2 cellular contexts compared by ENCODE assay signal in genomic region chr11:114229062-114229450, GRCh38.
TF ChIP-seq lines count a peak whose summit lies in the region.

No MANE protein-coding gene starts in this region.

TF ChIP-seq in SK-N-SH, 30 proteins besides CTCF, POLR2A, EP300 and RAD21 (continued from another document):
- TF ChIP-seq USF1 (IDR thresholded peaks at IDR 0.05; ENCODE audit: borderline replicate concordance, low read depth) (no peak), SMC3 (IDR thresholded peaks at IDR 0.05; ENCODE audit: low read depth, low read length) (no peak), TCF12 (IDR thresholded peaks at IDR 0.05) (no peak)
- TF ChIP-seq, protein P1, sequence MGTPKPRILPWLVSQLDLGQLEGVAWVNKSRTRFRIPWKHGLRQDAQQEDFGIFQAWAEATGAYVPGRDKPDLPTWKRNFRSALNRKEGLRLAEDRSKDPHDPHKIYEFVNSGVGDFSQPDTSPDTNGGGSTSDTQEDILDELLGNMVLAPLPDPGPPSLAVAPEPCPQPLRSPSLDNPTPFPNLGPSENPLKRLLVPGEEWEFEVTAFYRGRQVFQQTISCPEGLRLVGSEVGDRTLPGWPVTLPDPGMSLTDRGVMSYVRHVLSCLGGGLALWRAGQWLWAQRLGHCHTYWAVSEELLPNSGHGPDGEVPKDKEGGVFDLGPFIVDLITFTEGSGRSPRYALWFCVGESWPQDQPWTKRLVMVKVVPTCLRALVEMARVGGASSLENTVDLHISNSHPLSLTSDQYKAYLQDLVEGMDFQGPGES (IDR thresholded peaks at IDR 0.05; ENCODE audit: low read depth, low read length) = no peak

TF ChIP-seq in SK-N-SH treated with all-trans-retinoic acid at 6 μM for 48 hours, 23 proteins besides CTCF, POLR2A, EP300 and RAD21 (continued from another document):
- TF ChIP-seq, protein P2, sequence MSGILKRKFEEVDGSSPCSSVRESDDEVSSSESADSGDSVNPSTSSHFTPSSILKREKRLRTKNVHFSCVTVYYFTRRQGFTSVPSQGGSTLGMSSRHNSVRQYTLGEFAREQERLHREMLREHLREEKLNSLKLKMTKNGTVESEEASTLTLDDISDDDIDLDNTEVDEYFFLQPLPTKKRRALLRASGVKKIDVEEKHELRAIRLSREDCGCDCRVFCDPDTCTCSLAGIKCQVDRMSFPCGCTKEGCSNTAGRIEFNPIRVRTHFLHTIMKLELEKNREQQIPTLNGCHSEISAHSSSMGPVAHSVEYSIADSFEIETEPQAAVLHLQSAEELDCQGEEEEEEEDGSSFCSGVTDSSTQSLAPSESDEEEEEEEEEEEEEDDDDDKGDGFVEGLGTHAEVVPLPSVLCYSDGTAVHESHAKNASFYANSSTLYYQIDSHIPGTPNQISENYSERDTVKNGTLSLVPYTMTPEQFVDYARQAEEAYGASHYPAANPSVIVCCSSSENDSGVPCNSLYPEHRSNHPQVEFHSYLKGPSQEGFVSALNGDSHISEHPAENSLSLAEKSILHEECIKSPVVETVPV (CRISPR knock-in tag; IDR thresholded peaks at IDR 0.05) = no peak
- TF ChIP-seq TCF4 (CRISPR knock-in tag; IDR thresholded peaks at IDR 0.05; ENCODE audit: borderline replicate concordance) = no peak
- no peak for TF ChIP-seq CSDC2 (CRISPR knock-in tag; IDR thresholded peaks at IDR 0.05)
